Comparison of ENCODE assay signal across 1 cellular context in genomic region chr3:141216975-141217374, GRCh38.
TF ChIP-seq lines count a peak whose summit lies in the region.

No MANE protein-coding gene starts in this region.

TF ChIP-seq in HepG2, 621 proteins besides CTCF, POLR2A, EP300 and RAD21:
- peak; percentile 24; the same call in 1 of the 2 replicates for TF ChIP-seq NFE2L2 (IDR thresholded peaks at IDR 0.05; ENCODE audit: low read length)
- no peak for TF ChIP-seq EHMT2 (IDR thresholded peaks at IDR 0.05; ENCODE audit: borderline replicate concordance, low read depth, low read length)
- TF ChIP-seq TERF1 (CRISPR knock-in tag; IDR thresholded peaks at IDR 0.05): no peak
- TF ChIP-seq KMT2A (CRISPR knock-in tag; IDR thresholded peaks at IDR 0.05): no peak
- no peak for TF ChIP-seq ZFP90 (CRISPR knock-in tag; IDR thresholded peaks at IDR 0.05; ENCODE audit: borderline replicate concordance)
- no peak for TF ChIP-seq ZNF672 (CRISPR knock-in tag; IDR thresholded peaks at IDR 0.05)
- TF ChIP-seq CREM (IDR thresholded peaks at IDR 0.05): no peak
- TF ChIP-seq CREM (CRISPR knock-in tag; IDR thresholded peaks at IDR 0.05): no peak
